Comparison of ENCODE assay signal across 1 cellular context in genomic region chr18:3604626-3605408, GRCh38.
TF ChIP-seq lines count a peak whose summit lies in the region.

No MANE protein-coding gene starts in this region.

TF ChIP-seq in HepG2, 621 proteins besides CTCF, POLR2A, EP300 and RAD21 (continued from another document):
- TF ChIP-seq KIAA2018 (CRISPR knock-in tag; IDR thresholded peaks at IDR 0.05; ENCODE audit: borderline replicate concordance) (no peak), ZFP1 (CRISPR knock-in tag; IDR thresholded peaks at IDR 0.05) (no peak; the same call in 1 of the 2 replicates), SRY (CRISPR knock-in tag; IDR thresholded peaks at IDR 0.05) (no peak)
